ENCODE assay signal across 9 cellular contexts in the genomic region with DNA sequence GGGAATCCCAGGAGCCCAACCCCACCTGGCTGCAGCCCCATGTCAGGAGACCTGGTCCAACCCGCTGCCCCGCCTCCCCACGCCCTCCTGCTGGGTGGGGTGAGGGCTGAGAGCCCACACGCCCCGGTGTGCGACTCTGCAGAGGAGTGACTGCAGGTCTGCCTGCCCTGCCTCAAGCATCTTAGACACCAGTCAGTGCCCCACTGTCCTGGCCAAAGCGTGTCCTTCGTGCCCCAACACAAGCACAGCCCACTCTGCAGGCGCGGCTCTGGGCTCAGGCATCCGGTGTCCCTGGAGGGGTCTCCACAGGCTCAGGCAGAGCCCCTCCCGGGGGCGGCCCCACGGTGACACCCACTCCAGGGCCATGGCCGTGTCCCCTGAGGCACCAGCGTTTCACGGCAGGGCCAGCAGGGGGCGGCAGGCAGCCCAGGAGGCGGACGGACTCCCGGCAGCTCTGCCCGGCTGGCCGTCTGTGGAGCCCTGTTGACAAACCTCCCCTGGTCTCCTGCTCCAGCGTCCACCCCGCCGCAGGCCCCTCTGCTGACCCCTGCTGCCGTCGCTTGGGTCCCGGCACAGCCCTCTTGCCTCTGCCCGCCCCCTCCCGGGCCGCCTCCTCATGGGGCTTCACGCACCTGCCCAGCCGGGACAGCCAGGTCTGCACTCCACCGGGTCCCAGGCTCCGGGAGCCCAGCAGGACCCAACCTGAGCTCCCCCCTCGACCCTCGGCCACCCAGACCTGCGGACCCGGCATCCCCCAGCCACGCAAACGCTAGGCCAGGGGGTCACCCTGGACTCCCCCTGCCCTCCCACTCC. TPM values are rescaled to one million over a fixed set of nuclear protein-coding genes. Genes with fewer than 3 reads are reported as not detected.
DNase-seq lines count a peak whose midpoint lies in the region; FAIRE-seq and TF ChIP-seq lines count a peak whose summit lies in the region.
"Had no signal": no experiment of that assay in that cellular context is flagged by ENCODE, and none has a peak within 500 bp of the region (broad histone marks: within the 10 kb centered on the region; RNA-seq: fewer than 3 reads in every experiment).

No MANE protein-coding gene starts in this region.

- no peak overlapping the region for H3K4me3 Mint-ChIP-seq in CD4-positive, alpha-beta memory T cell

- H3K9ac ChIP-seq in iPS-15b (ENCODE audit: low read depth, low read length): no peak overlapping the region

- no peaks in the 10 kb centered on the region for H3K9me3 ChIP-seq in CD4-positive, alpha-beta memory T cell (ENCODE audit: control insufficient read depth in 1 of 2, low read length in 2 of 2)
- no peaks in the 10 kb centered on the region for H3K9me3 ChIP-seq in iPS-15b (ENCODE audit: control insufficient read depth, insufficient read depth, low read length)

- no peaks in the 10 kb centered on the region for H3K36me3 Mint-ChIP-seq in CD4-positive, alpha-beta memory T cell
- H3K36me3 Mint-ChIP-seq: IgD-negative memory B cell had no signal

- no peak for FAIRE-seq in HTR-8/SVneo (lab: Jason Lieb, UNC)

- POLR2A ChIA-PET in CD4-positive, alpha-beta memory T cell (lab: Charles Lee; ENCODE audit: partially characterized antibody): interaction anchor here (0.8 kb wide), 1 partner anchor 8 kb away, joined by 3 read pairs; a partner anchor contains a TSS

- peaks cover 4 to 25% (median 16%) of the 10 kb centered on the region in 4 donors for H3K4me1 Mint-ChIP-seq in CD4-positive, alpha-beta memory T cell

- peaks cover 4 to 5% of the 10 kb centered on the region in 2 donors for H3K27me3 Mint-ChIP-seq in CD4-positive, alpha-beta memory T cell
- H3K27me3 Mint-ChIP-seq: IgD-negative memory B cell had no signal

- TF ChIP-seq CTCF in astrocyte of the cerebellum (IDR thresholded peaks at IDR 0.05; ENCODE audit: low read depth, low read length, missing control alignments): peak; percentile 75

- in situ Hi-C loops in astrocyte of the cerebellum (cut with HindIII; ENCODE audit: low sequenced_read_pairs): no loop called here

- CTCF ChIA-PET in CD4-positive, alpha-beta memory T cell (lab: Charles Lee; ENCODE audit: partially characterized antibody): interaction anchor here (1.2 to 1.5 kb wide), 2 partner anchors 42 to 52 kb away, joined by 3 to 5 read pairs; no protein-coding TSS in a partner anchor

- no peaks in the 10 kb centered on the region for H3K27me3 ChIP-seq in CD4-positive, alpha-beta memory T cell (ENCODE audit: insufficient read depth, low read length)
- H3K27me3 ChIP-seq in iPS-15b (ENCODE audit: control insufficient read depth, insufficient read depth, low read length): no peaks in the 10 kb centered on the region

- H3K4me3 ChIP-seq in CD4-positive, alpha-beta memory T cell (ENCODE audit: low read length in 2 of 2): no peak overlapping the region
- H3K4me3 ChIP-seq in astrocyte of the cerebellum (ENCODE audit: low read depth, low read length): no peak overlapping the region
- peak overlapping the region; percentile 22 for H3K4me3 ChIP-seq in iPS-15b (ENCODE audit: low read depth, low read length)

- H3K27ac Mint-ChIP-seq in CD4-positive, alpha-beta memory T cell: no peak overlapping the region

- no peak overlapping the region for H3K27ac ChIP-seq in CD4-positive, alpha-beta memory T cell (ENCODE audit: low read depth, low read length)

- peak; percentile 62 to 77 (median 69) for DNase-seq in CD4-positive, alpha-beta memory T cell
- DNase-seq in HTR-8/SVneo (ENCODE audit: insufficient read length, low spot score) (peak; percentile 44), T-helper 22 cell (ENCODE audit: low read depth) (peak; percentile 40), astrocyte of the cerebellum (ENCODE audit: low read depth) (no peak), NCI-H2171 (lab: John Stamatoyannopoulos, UW) (no peak), inferior parietal cortex (ENCODE audit: extremely low spot score) (no peak)
- DNase-seq in stimulated activated CD4-positive, alpha-beta T cell treated with anti-CD3 and anti-CD28 coated beads, Interleukin-12 subunit alpha, Interleukin-12 subunit beta, amount 100 ng/mL, for 4 hours: peak; percentile 71

- intact Hi-C loops in CD4-positive, alpha-beta memory T cell (cut with micrococcal nuclease): loop anchor here (2.0 to 10.0 kb wide), 4 partner anchors 42 to 624 kb away; no protein-coding TSS in a partner anchor

- no peaks in the 10 kb centered on the region for H3K36me3 ChIP-seq in CD4-positive, alpha-beta memory T cell (ENCODE audit: insufficient read depth, low read length)
- H3K36me3 ChIP-seq in iPS-15b (ENCODE audit: control insufficient read depth, insufficient read depth, low read length): no peaks in the 10 kb centered on the region

- no peaks in the 10 kb centered on the region for H3K9me3 Mint-ChIP-seq in CD4-positive, alpha-beta memory T cell
- H3K9me3 Mint-ChIP-seq: IgD-negative memory B cell had no signal

- peaks cover 26% of the 10 kb centered on the region for H3K4me1 ChIP-seq in CD4-positive, alpha-beta memory T cell (ENCODE audit: insufficient read depth, low read length)
- peaks cover 4% of the 10 kb centered on the region for H3K4me1 ChIP-seq in iPS-15b (ENCODE audit: control insufficient read depth, insufficient read depth, low read length)

RNA-seq across cellular contexts. Expression of a gene that starts 8.6 kb away (rescaled TPM):
- 100 to 1,000 TPM; 170 to 177 TPM for total RNA-seq in CD4-positive, alpha-beta memory T cell
- 100 to 1,000 TPM; 100 to 106 TPM for polyA plus RNA-seq in CD4-positive, alpha-beta memory T cell

RNA-seq across cellular contexts. Expression of a gene that starts 32.6 kb away (rescaled TPM):
- total RNA-seq in CD4-positive, alpha-beta memory T cell: 10 to 100 TPM; 18.3 to 19.7 TPM
- polyA plus RNA-seq in CD4-positive, alpha-beta memory T cell: 1 to 10 TPM; 1.0 to 6.7 TPM

RNA-seq across cellular contexts. Expression of a gene that starts 45.0 kb away (rescaled TPM):
- not detected for total RNA-seq in CD4-positive, alpha-beta memory T cell
- not detected for polyA plus RNA-seq in CD4-positive, alpha-beta memory T cell
- polyA plus RNA-seq: IgD-negative memory B cell had no signal

RNA-seq across cellular contexts. Expression of a gene that starts 50.8 kb away (rescaled TPM):
- total RNA-seq in CD4-positive, alpha-beta memory T cell: 10 to 100 TPM; 38.1 to 40.3 TPM
- 100 to 1,000 TPM in 1 of 2 donors, 10 to 100 TPM in 1; 99.0 to 116 TPM for polyA plus RNA-seq in CD4-positive, alpha-beta memory T cell

RNA-seq across cellular contexts. Expression of a gene that starts 50.9 kb away (rescaled TPM):
- 10 to 100 TPM; 58.7 to 61.5 TPM for total RNA-seq in CD4-positive, alpha-beta memory T cell
- polyA plus RNA-seq in CD4-positive, alpha-beta memory T cell: 10 to 100 TPM; 51.8 to 53.7 TPM

Comparison
In these comparisons a context has a peak if more than half of its experiments do, and no peak if none do; other contexts are left out.
1. DNase-seq: peak in CD4-positive, alpha-beta memory T cell (5 of 5), HTR-8/SVneo (single experiment), T-helper 22 cell (single experiment) and stimulated activated CD4-positive, alpha-beta T cell treated with anti-CD3 and anti-CD28 coated beads, Interleukin-12 subunit alpha, Interleukin-12 subunit beta, amount 100 ng/mL, for 4 hours (single experiment); none in astrocyte of the cerebellum (single experiment), NCI-H2171 (single experiment) and inferior parietal cortex (single experiment).